16 cellular contexts compared by ENCODE assay signal in the genomic region with DNA sequence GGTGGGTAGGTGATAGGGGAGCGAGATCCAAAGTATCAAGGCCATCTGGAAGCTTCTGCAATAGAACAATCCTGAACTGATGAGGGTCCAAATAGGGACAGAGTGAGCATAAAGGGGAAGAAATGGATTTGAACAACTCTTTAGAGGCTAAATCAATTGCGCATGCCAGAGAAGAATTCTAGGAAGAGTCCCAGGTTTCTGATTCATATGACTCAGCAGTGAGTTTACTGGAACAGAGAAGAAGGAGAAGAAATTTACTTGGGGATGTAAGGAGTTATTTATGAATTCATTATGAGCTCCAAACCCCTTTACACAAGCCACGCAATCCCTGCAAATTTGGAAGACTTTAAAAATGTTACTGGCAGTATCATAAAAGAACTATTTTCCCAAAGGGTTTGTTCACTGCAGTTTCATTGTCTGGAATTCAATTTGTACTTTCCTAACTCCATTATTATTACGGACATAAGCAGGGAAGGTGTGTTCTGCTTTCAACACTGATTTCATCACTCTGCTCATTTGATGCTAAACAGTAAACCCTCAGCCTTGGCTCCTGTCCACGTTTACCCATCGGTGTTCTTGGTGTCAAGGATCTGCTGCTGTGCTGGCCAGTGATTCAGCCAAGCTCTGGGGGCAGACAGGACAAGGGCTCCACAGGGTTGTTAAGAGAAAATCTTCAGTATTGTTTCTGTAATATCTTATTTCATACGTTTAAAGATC.
"Had no signal": no experiment of that assay in that cellular context is flagged by ENCODE, and none has a peak within 500 bp of the region (broad histone marks: within the 10 kb centered on the region; RNA-seq: fewer than 3 reads in every experiment).

No MANE protein-coding gene starts in this region.

- H3K4me3 ChIP-seq: adrenal gland, left ventricle myocardium inferior, pancreas, thoracic aorta had no signal

- H3K4me1 Mint-ChIP-seq: activated B cell treated with CpG ODN at 0.5 μM for 24 hours; naive thymus-derived CD4-positive, alpha-beta T cell; stimulated activated naive B cell treated with anti-CD40 and anti-IgM and Interleukin-4, amounts not matched to agents 10 μg/mL and 1 μg/mL and 100 μg/mL, for 72 hours had no signal

- DNase-seq: activated B cell treated with CpG ODN at 0.5 μM for 24 hours; activated CD4-positive, alpha-beta memory T cell treated with anti-CD3 and anti-CD28 coated beads for 36 hours; activated CD4-positive, alpha-beta T cell treated with anti-CD3 and anti-CD28 coated beads for 4 hours; activated gamma-delta T cell treated with Interleukin-2 at 50 U/mL for 16 hours; activated T-cell treated with anti-CD3 and anti-CD28 coated beads for 4 hours; effector memory CD8-positive, alpha-beta T cell; left ventricle myocardium inferior; naive thymus-derived CD4-positive, alpha-beta T cell; pancreas; stimulated activated naive B cell treated with anti-CD40 and anti-IgM and Interleukin-4, amounts not matched to agents 10 μg/mL and 1 μg/mL and 100 μg/mL, for 72 hours had no signal

- H3K36me3 ChIP-seq: adrenal gland, left ventricle myocardium inferior, pancreas, thoracic aorta had no signal

- H3K4me3 Mint-ChIP-seq: activated B cell treated with CpG ODN at 0.5 μM for 24 hours; activated CD4-positive, alpha-beta memory T cell treated with anti-CD3 and anti-CD28 coated beads for 36 hours; activated T-helper 1 cell treated with anti-CD3 and anti-CD28 coated beads, Interleukin-12 subunit alpha, Interleukin-12 subunit beta, Interleukin-2, Interleukin-4 antibody, amounts not matched to agents 30 ng/mL and 10 ng/mL and 1 ng/mL, durations not matched to agents 14 hours and 24 hours and 36 hours; effector memory CD8-positive, alpha-beta T cell; naive thymus-derived CD4-positive, alpha-beta T cell; stimulated activated naive B cell treated with anti-CD40 and anti-IgM and Interleukin-4, amounts not matched to agents 10 μg/mL and 1 μg/mL and 100 μg/mL, for 72 hours had no signal

- ATAC-seq: activated naive CD4-positive, alpha-beta T cell treated with anti-CD3 and anti-CD28 coated beads, Interleukin-2, amount 50 U/mL, for 72 hours; effector memory CD8-positive, alpha-beta T cell; naive thymus-derived CD4-positive, alpha-beta T cell; sciatic nerve; stimulated activated naive B cell treated with anti-CD40 and anti-IgM and Interleukin-4, amounts not matched to agents 10 μg/mL and 1 μg/mL and 100 μg/mL, for 72 hours had no signal

- H3K27me3 Mint-ChIP-seq: activated CD4-positive, alpha-beta memory T cell treated with anti-CD3 and anti-CD28 coated beads for 36 hours had no signal

- H3K27ac Mint-ChIP-seq: activated B cell treated with CpG ODN at 0.5 μM for 24 hours; activated CD4-positive, alpha-beta memory T cell treated with anti-CD3 and anti-CD28 coated beads for 36 hours; activated T-helper 1 cell treated with anti-CD3 and anti-CD28 coated beads, Interleukin-12 subunit alpha, Interleukin-12 subunit beta, Interleukin-2, Interleukin-4 antibody, amounts not matched to agents 30 ng/mL and 10 ng/mL and 1 ng/mL, durations not matched to agents 14 hours and 24 hours and 36 hours; effector memory CD8-positive, alpha-beta T cell; naive thymus-derived CD4-positive, alpha-beta T cell; stimulated activated naive B cell treated with anti-CD40 and anti-IgM and Interleukin-4, amounts not matched to agents 10 μg/mL and 1 μg/mL and 100 μg/mL, for 72 hours had no signal

- H3K4me1 ChIP-seq: adrenal gland, left ventricle myocardium inferior, pancreas had no signal

- H3K9me3 Mint-ChIP-seq: activated B cell treated with CpG ODN at 0.5 μM for 24 hours; activated CD4-positive, alpha-beta memory T cell treated with anti-CD3 and anti-CD28 coated beads for 36 hours; activated T-helper 1 cell treated with anti-CD3 and anti-CD28 coated beads, Interleukin-12 subunit alpha, Interleukin-12 subunit beta, Interleukin-2, Interleukin-4 antibody, amounts not matched to agents 30 ng/mL and 10 ng/mL and 1 ng/mL, durations not matched to agents 14 hours and 24 hours and 36 hours; effector memory CD8-positive, alpha-beta T cell; naive thymus-derived CD4-positive, alpha-beta T cell; stimulated activated naive B cell treated with anti-CD40 and anti-IgM and Interleukin-4, amounts not matched to agents 10 μg/mL and 1 μg/mL and 100 μg/mL, for 72 hours had no signal

- H3K27ac ChIP-seq: adrenal gland, epithelial cell of prostate, left ventricle myocardium inferior, pancreas, thoracic aorta had no signal

- H3K9me3 ChIP-seq: adrenal gland, left ventricle myocardium inferior, pancreas, thoracic aorta had no signal

- H3K27me3 ChIP-seq: adrenal gland, pancreas had no signal

- H3K36me3 Mint-ChIP-seq: activated CD4-positive, alpha-beta memory T cell treated with anti-CD3 and anti-CD28 coated beads for 36 hours; activated naive CD4-positive, alpha-beta T cell treated with anti-CD3 and anti-CD28 coated beads, Interleukin-2, amount 50 U/mL, for 72 hours; naive thymus-derived CD4-positive, alpha-beta T cell; stimulated activated naive B cell treated with anti-CD40 and anti-IgM and Interleukin-4, amounts not matched to agents 10 μg/mL and 1 μg/mL and 100 μg/mL, for 72 hours had no signal
